ENCODE assay signal across 8 cellular contexts in genomic region chr15:31975446-31976229, GRCh38. TPM values are rescaled to one million over a fixed set of nuclear protein-coding genes. Genes with fewer than 3 reads are reported as not detected.
DNase-seq lines count a peak whose midpoint lies in the region; ATAC-seq, FAIRE-seq and TF ChIP-seq lines count a peak whose summit lies in the region.

No MANE protein-coding gene starts in this region.

- H3K4me3 ChIP-seq in colonic mucosa, result peak overlapping the region; percentile 35
- H3K4me3 ChIP-seq in pancreas, result peak overlapping the region in 1 of 4 donors; percentile 34

- H3K27me3 ChIP-seq in colonic mucosa, result no peaks in the 10 kb centered on the region
- H3K27me3 ChIP-seq in pancreas, result no peaks in the 10 kb centered on the region

- H3K36me3 ChIP-seq in colonic mucosa (no peaks in the 10 kb centered on the region), pancreas (no peaks in the 10 kb centered on the region)

- no peak for TF ChIP-seq CTCF in colonic mucosa (IDR thresholded peaks at IDR 0.05)
- no peak for TF ChIP-seq CTCF in pancreas (IDR thresholded peaks at IDR 0.05)

- no peak for FAIRE-seq in pancreas (lab: Jason Lieb, UNC)

- no peaks in the 10 kb centered on the region for H3K9me3 ChIP-seq in colonic mucosa
- H3K9me3 ChIP-seq in pancreas, result no peaks in the 10 kb centered on the region

- H3K4me1 ChIP-seq in colonic mucosa (peaks cover 3% of the 10 kb centered on the region), pancreas (no peaks in the 10 kb centered on the region)

- peak overlapping the region; percentile 27 to 41 for H3K9ac ChIP-seq in colonic mucosa (ENCODE audit: low read depth in 2 of 2, low read length in 2 of 2)

- H3K27ac ChIP-seq in colonic mucosa, result no peak overlapping the region
- no peak overlapping the region for H3K27ac ChIP-seq in pancreas

- DNase-seq in GM03348 (ENCODE audit: low spot score), result peak; percentile 59
- peak; percentile 83 for DNase-seq in NCI-H2171 treated with DMSO at 0.1 percent for 48 hours (lab: John Stamatoyannopoulos, UW)
- DNase-seq in colonic mucosa, result peak; percentile 60
- peak in 3 of 6 donors; percentile 30 to 64 (median 62) for DNase-seq in pancreas
- no peak for DNase-seq in H4 (ENCODE audit: low spot score)
- DNase-seq in T-helper 9 cell, result no peak

- ATAC-seq in pancreas (peak in 3 of 4 donors; percentile 58 to 76 (median 76)), GM19351 (IDR thresholded peaks at IDR 0.05; ENCODE audit: unreplicated experiment) (no peak), GM18909 (IDR thresholded peaks at IDR 0.05; ENCODE audit: poor library complexity, unreplicated experiment) (no peak)

- 30 to 33% methylated on average over 27 of the region's 27 CpGs for WGBS in pancreas, 2 donors

- intact Hi-C loops in colonic mucosa (cut with DNase I), result loop anchor here (10.0 kb wide), 1 partner anchor 331 kb away; no protein-coding TSS in a partner anchor
- intact Hi-C loops in pancreas (cut with DNase I), result no loop called here

RNA-seq across cellular contexts. Expression of gene CHRNA7, which starts 54.7 kb away (rescaled TPM):
- total RNA-seq in colonic mucosa (1 to 10 TPM; 3.9 to 5.2 TPM), pancreas (1 to 10 TPM in 5 of 6 donors, under 1 TPM in 1; 0.76 to 9.2 (median 5.7) TPM)
- 1 to 10 TPM; 1.1 to 2.6 TPM for polyA plus RNA-seq in pancreas
- 0.90 and 4.0 TPM in 2 replicates for total RNA-seq in H4 (2014; rRNA removed; shearing (Covaris generic))

Comparison
In these comparisons a context has a peak if more than half of its experiments do, and no peak if none do; other contexts are left out.
1. DNase-seq: peak in GM03348 (single experiment), NCI-H2171 treated with DMSO at 0.1 percent for 48 hours (single experiment) and colonic mucosa (single experiment); none in H4 (single experiment) and T-helper 9 cell (single experiment).
2. ATAC-seq: peak in pancreas (3 of 4); none in GM19351 (single experiment) and GM18909 (single experiment).